In genomic region chr21:33300701-33301631, GRCh38 we compare ENCODE assay signal across 9 cellular contexts. TPM values are rescaled to one million over a fixed set of nuclear protein-coding genes. Genes with fewer than 3 reads are reported as not detected.
DNase-seq lines count a peak whose midpoint lies in the region; ATAC-seq lines count a peak whose summit lies in the region.
"Had no signal": no experiment of that assay in that cellular context is flagged by ENCODE, and none has a peak within 500 bp of the region (broad histone marks: within the 10 kb centered on the region; RNA-seq: fewer than 3 reads in every experiment).

No MANE protein-coding gene starts in this region.

- no peak overlapping the region for H3K4me3 Mint-ChIP-seq in activated naive CD8-positive, alpha-beta T cell

- peak overlapping the region; percentile 77 for H3K27ac ChIP-seq in KOPT-K1 (ENCODE audit: low read depth, low read length, poor library complexity, severe bottlenecking)
- H3K27ac ChIP-seq: cardiac muscle cell had no signal

- H3K9me3 Mint-ChIP-seq in activated naive CD8-positive, alpha-beta T cell (ENCODE audit: low read depth): no peaks in the 10 kb centered on the region

- H3K36me3 Mint-ChIP-seq in activated naive CD8-positive, alpha-beta T cell: peaks cover 5% of the 10 kb centered on the region

- H3K27ac Mint-ChIP-seq in activated naive CD8-positive, alpha-beta T cell: peak overlapping the region; percentile 54

- ATAC-seq in GM19395 (IDR thresholded peaks at IDR 0.05; ENCODE audit: unreplicated experiment): no peak

- peaks cover 13% of the 10 kb centered on the region for H3K36me3 ChIP-seq in KOPT-K1 (ENCODE audit: insufficient read depth, low read length)
- H3K36me3 ChIP-seq: cardiac muscle cell had no signal

- peaks cover 46% of the 10 kb centered on the region for H3K4me1 Mint-ChIP-seq in activated naive CD8-positive, alpha-beta T cell (ENCODE audit: low read depth)

- H3K9me3 ChIP-seq in KOPT-K1 (ENCODE audit: insufficient read depth, low read length, poor library complexity, severe bottlenecking): no peaks in the 10 kb centered on the region

- peak; percentile 67 for DNase-seq in A172 (ENCODE audit: low spot score)
- DNase-seq in lung microvascular endothelial cell (ENCODE audit: low read depth in 2 of 2): peak; percentile 66 to 69
- DNase-seq in HK-2 (ENCODE audit: unreplicated experiment): no peak
- DNase-seq in HCEC 1CT: no peak
- no peak for DNase-seq in UCSD-AML1 (lab: John Stamatoyannopoulos, UW; ENCODE audit: unreplicated experiment)

- H3K27me3 Mint-ChIP-seq in activated naive CD8-positive, alpha-beta T cell: no peaks in the 10 kb centered on the region

RNA-seq across cellular contexts. Expression of gene IFNAR1, which starts 23.8 kb away (rescaled TPM):
- total RNA-seq in A172 (2014; rRNA removed; shearing (Covaris generic)): 15.7 and 20.5 TPM in 2 replicates
- total RNA-seq in lung microvascular endothelial cell: 13.1 and 19.2 TPM in 2 replicates

RNA-seq across cellular contexts. Expression of gene IL10RB, which starts 34.8 kb away (rescaled TPM):
- 64.9 and 67.7 TPM in 2 replicates for total RNA-seq in A172 (2014; rRNA removed; shearing (Covaris generic))
- total RNA-seq in lung microvascular endothelial cell: 34.0 and 46.4 TPM in 2 replicates

Comparison
In these comparisons a context has a peak if more than half of its experiments do, and no peak if none do; other contexts are left out.
1. DNase-seq: peak in A172 (single experiment) and lung microvascular endothelial cell (2 of 2); none in HK-2 (single experiment), HCEC 1CT (single experiment) and UCSD-AML1 (single experiment).